1 cellular context compared by ENCODE assay signal in genomic region chr6:43570876-43571441, GRCh38.
TF ChIP-seq lines count a peak whose summit lies in the region.

No MANE protein-coding gene starts in this region.

TF ChIP-seq in HEK293, 187 proteins besides CTCF, POLR2A, EP300 and RAD21 (continued from another document):
- TF ChIP-seq, protein P1, sequence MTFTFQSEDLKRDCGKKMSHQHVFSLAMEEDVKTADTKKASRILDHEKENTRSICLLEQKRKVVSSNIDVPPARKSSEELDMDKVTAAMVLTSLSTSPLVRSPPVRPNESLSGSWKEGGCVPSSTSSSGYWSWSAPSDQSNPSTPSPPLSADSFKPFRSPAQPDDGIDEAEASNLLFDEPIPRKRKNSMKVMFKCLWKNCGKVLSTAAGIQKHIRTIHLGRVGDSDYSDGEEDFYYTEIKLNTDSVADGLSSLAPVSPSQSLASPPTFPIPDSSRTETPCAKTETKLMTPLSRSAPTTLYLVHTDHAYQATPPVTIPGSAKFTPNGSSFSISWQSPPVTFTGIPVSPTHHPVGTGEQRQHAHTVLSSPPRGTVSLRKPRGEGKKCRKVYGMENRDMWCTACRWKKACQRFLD (tag by site-specific recombination; IDR thresholded peaks at IDR 0.05), result no peak
- 0 out of 2 replicates have a peak, but pooled peaks have one; percentile 59 for TF ChIP-seq ZNF366 (tag by site-specific recombination; conservative IDR thresholded peaks at IDR 0.05)
- TF ChIP-seq ZNF2 (tag by site-specific recombination; IDR thresholded peaks at IDR 0.05), result no peak
- no peak for TF ChIP-seq ZNF571 (tag by site-specific recombination; IDR thresholded peaks at IDR 0.05)
- TF ChIP-seq ATF2 (tag by site-specific recombination; IDR thresholded peaks at IDR 0.05; ENCODE audit: low read depth), result peak; percentile 93
- no peak for TF ChIP-seq ZNF645 (tag by site-specific recombination; IDR thresholded peaks at IDR 0.05)
- no peak for TF ChIP-seq ZNF510 (tag by site-specific recombination; IDR thresholded peaks at IDR 0.05; ENCODE audit: insufficient replicate concordance)
- no peak for TF ChIP-seq BCL6B (tag by site-specific recombination; IDR thresholded peaks at IDR 0.05)
- no peak for TF ChIP-seq ZNF214 (tag by site-specific recombination; IDR thresholded peaks at IDR 0.05; ENCODE audit: borderline replicate concordance)
- no peak for TF ChIP-seq ZNF677 (tag by site-specific recombination; IDR thresholded peaks at IDR 0.05)
- TF ChIP-seq ZNF777 (tag by site-specific recombination; IDR thresholded peaks at IDR 0.05; ENCODE audit: borderline replicate concordance), result no peak
- TF ChIP-seq ZFP37 (tag by site-specific recombination; IDR thresholded peaks at IDR 0.05), result no peak
- TF ChIP-seq ZNF404 (tag by site-specific recombination; IDR thresholded peaks at IDR 0.05), result no peak
- no peak for TF ChIP-seq ZNF157 (tag by site-specific recombination; IDR thresholded peaks at IDR 0.05)
- TF ChIP-seq, protein P2, sequence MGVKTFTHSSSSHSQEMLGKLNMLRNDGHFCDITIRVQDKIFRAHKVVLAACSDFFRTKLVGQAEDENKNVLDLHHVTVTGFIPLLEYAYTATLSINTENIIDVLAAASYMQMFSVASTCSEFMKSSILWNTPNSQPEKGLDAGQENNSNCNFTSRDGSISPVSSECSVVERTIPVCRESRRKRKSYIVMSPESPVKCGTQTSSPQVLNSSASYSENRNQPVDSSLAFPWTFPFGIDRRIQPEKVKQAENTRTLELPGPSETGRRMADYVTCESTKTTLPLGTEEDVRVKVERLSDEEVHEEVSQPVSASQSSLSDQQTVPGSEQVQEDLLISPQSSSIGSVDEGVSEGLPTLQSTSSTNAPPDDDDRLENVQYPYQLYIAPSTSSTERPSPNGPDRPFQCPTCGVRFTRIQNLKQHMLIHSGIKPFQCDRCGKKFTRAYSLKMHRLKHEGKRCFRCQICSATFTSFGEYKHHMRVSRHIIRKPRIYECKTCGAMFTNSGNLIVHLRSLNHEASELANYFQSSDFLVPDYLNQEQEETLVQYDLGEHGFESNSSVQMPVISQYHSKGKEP (tag by site-specific recombination; IDR thresholded peaks at IDR 0.05), result no peak
- TF ChIP-seq, protein P3, sequence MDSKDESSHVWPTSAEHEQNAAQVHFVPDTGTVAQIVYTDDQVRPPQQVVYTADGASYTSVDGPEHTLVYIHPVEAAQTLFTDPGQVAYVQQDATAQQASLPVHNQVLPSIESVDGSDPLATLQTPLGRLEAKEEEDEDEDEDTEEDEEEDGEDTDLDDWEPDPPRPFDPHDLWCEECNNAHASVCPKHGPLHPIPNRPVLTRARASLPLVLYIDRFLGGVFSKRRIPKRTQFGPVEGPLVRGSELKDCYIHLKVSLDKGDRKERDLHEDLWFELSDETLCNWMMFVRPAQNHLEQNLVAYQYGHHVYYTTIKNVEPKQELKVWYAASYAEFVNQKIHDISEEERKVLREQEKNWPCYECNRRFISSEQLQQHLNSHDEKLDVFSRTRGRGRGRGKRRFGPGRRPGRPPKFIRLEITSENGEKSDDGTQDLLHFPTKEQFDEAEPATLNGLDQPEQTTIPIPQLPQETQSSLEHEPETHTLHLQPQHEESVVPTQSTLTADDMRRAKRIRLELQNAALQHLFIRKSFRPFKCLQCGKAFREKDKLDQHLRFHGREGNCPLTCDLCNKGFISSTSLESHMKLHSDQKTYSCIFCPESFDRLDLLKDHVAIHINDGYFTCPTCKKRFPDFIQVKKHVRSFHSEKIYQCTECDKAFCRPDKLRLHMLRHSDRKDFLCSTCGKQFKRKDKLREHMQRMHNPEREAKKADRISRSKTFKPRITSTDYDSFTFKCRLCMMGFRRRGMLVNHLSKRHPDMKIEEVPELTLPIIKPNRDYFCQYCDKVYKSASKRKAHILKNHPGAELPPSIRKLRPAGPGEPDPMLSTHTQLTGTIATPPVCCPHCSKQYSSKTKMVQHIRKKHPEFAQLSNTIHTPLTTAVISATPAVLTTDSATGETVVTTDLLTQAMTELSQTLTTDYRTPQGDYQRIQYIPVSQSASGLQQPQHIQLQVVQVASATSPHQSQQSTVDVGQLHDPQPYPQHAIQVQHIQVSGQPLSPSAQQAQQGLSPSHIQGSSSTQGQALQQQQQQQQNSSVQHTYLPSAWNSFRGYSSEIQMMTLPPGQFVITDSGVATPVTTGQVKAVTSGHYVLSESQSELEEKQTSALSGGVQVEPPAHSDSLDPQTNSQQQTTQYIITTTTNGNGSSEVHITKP (tag by site-specific recombination; IDR thresholded peaks at IDR 0.05), result no peak
- TF ChIP-seq ZFP69B (tag by site-specific recombination; IDR thresholded peaks at IDR 0.05), result no peak
- no peak for TF ChIP-seq AEBP2 (tag by site-specific recombination; IDR thresholded peaks at IDR 0.05; ENCODE audit: borderline replicate concordance)
- TF ChIP-seq, protein P4, sequence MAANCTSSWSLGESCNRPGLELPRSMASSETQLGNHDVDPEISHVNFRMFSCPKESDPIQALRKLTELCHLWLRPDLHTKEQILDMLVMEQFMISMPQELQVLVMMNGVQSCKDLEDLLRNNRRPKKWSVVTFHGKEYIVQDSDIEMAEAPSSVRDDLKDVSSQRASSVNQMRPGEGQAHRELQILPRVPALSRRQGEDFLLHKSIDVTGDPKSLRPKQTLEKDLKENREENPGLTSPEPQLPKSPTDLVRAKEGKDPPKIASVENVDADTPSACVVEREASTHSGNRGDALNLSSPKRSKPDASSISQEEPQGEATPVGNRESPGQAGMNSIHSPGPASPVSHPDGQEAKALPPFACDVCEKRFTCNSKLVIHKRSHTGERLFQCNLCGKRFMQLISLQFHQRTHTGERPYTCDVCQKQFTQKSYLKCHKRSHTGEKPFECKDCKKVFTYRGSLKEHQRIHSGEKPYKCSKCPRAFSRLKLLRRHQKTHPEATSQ (tag by site-specific recombination; IDR thresholded peaks at IDR 0.05), result no peak
